18 cellular contexts compared by ENCODE assay signal in the genomic region with DNA sequence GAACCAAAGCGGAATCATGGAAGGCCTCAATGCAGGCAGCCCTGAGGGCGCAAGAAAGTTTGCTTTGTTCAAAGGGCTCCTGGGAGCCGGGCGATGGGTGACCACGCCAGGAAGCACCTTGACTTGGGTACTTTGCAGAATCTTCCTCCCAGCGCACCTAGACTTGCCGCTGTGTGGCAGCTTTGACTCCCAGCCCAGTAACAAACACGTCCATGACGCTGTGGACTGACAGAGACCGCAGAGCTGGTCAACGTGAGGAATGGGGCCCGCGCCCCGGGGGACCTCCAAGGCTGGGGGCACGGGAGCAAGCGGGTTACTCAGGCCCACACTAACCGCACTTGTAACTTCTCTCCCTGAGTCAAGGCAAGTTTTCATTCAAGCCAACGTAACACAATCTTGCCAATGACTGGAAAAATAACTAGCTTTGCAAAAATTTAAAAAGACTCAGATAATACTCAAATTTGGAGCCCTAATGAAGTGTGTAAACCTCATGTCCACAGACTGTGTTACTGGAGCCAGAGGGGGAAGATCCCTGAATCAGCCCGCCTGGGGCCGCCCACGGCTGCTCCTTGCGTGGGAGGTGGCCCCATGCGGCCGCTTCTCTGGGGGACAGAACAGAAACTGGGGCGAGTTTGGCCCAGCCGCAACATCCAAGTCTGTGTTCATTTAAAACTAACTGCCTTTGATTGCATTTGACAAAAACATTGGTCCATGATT.
"Had no signal": no experiment of that assay in that cellular context is flagged by ENCODE, and none has a peak within 500 bp of the region (broad histone marks: within the 10 kb centered on the region; RNA-seq: fewer than 3 reads in every experiment).

No MANE protein-coding gene starts in this region.

- H3K4me3 ChIP-seq: cardiac muscle cell, gastrocnemius medialis, heart right ventricle, left ventricle myocardium inferior, skin epidermis, thyroid gland, uterus had no signal

- H3K9ac ChIP-seq: parathyroid adenoma had no signal

- DNase-seq: activated B cell treated with CpG ODN at 0.5 μM for 24 hours; activated CD4-positive, alpha-beta T cell treated with anti-CD3 and anti-CD28 coated beads, Interleukin-2, amount 10 ng/mL, durations not matched to agents 7 days and 5 days; activated naive CD4-positive, alpha-beta T cell; heart right ventricle; left ventricle myocardium inferior; thyroid gland; uterus had no signal

- H3K9me3 Mint-ChIP-seq: activated B cell treated with CpG ODN at 0.5 μM for 24 hours; memory B cell; natural killer cell treated with Interleukin-12 subunit alpha and Interleukin-12 subunit beta and Interleukin-15 and Interleukin-18, amount 100 ng/mL, for 72 hours had no signal

- H3K9me3 ChIP-seq: thyroid gland, uterus had no signal

- H3K79me2 ChIP-seq: parathyroid adenoma had no signal

- H2AFZ ChIP-seq: parathyroid adenoma had no signal

- H3K36me3 Mint-ChIP-seq: memory B cell had no signal

- H3K36me3 ChIP-seq: cardiac muscle cell, gastrocnemius medialis, heart right ventricle, left ventricle myocardium inferior, thyroid gland, uterus had no signal

- ATAC-seq: gastrocnemius medialis; heart right ventricle; natural killer cell treated with Interleukin-12 subunit alpha and Interleukin-12 subunit beta and Interleukin-15 and Interleukin-18, amount 100 ng/mL, for 72 hours had no signal

- H3K4me1 Mint-ChIP-seq: activated B cell treated with CpG ODN at 0.5 μM for 24 hours, memory B cell had no signal

- FAIRE-seq: astrocyte, colon, islet of Langerhans, TTC549 had no signal

- H3K4me1 ChIP-seq: gastrocnemius medialis, heart right ventricle, left ventricle myocardium inferior, parathyroid adenoma, thyroid gland, uterus had no signal

- H3K27ac Mint-ChIP-seq: activated B cell treated with CpG ODN at 0.5 μM for 24 hours; activated CD4-positive, alpha-beta T cell treated with anti-CD3 and anti-CD28 coated beads, Interleukin-2, amount 10 ng/mL, durations not matched to agents 7 days and 5 days; memory B cell; natural killer cell treated with Interleukin-12 subunit alpha and Interleukin-12 subunit beta and Interleukin-15 and Interleukin-18, amount 100 ng/mL, for 72 hours; T-helper 1 cell treated with Interleukin-12 subunit alpha and Interleukin-12 subunit beta and Interleukin-4 antibody, amounts not matched to agents 30 μg/mL and 1 μg/mL, for 36 hours had no signal

- H3K27ac ChIP-seq: cardiac muscle cell, gastrocnemius medialis, heart right ventricle, left ventricle myocardium inferior, parathyroid adenoma, skin epidermis, thyroid gland, uterus had no signal

- H3K4me3 Mint-ChIP-seq: activated B cell treated with CpG ODN at 0.5 μM for 24 hours; activated CD4-positive, alpha-beta T cell treated with anti-CD3 and anti-CD28 coated beads, Interleukin-2, amount 10 ng/mL, durations not matched to agents 7 days and 5 days; memory B cell; natural killer cell treated with Interleukin-12 subunit alpha and Interleukin-12 subunit beta and Interleukin-15 and Interleukin-18, amount 100 ng/mL, for 72 hours; T-helper 1 cell treated with Interleukin-12 subunit alpha and Interleukin-12 subunit beta and Interleukin-4 antibody, amounts not matched to agents 30 μg/mL and 1 μg/mL, for 36 hours had no signal

- H3K27me3 ChIP-seq: cardiac muscle cell, thyroid gland, uterus had no signal
